8 cellular contexts compared by ENCODE assay signal in genomic region chr1:203625623-203626189, GRCh38. TPM values are rescaled to one million over a fixed set of nuclear protein-coding genes. Genes with fewer than 3 reads are reported as not detected.
A peak's percentile ranks its signal among the peaks of the same experiment; 100 is the strongest.
DNase-seq lines count a peak whose midpoint lies in the region; ATAC-seq lines count a peak whose summit lies in the region.

No MANE protein-coding gene starts in this region.

- H3K9ac ChIP-seq in endocrine pancreas (ENCODE audit: control insufficient read depth, insufficient read depth, low read length) = no peak overlapping the region
- peak overlapping the region; percentile 79 to 82 for H3K9ac ChIP-seq in mucosa of rectum (ENCODE audit: low read depth in 1 of 2, low read length in 2 of 2)

- no peak for ATAC-seq in HG02970 (IDR thresholded peaks at IDR 0.05; ENCODE audit: low FRiP score, unreplicated experiment)

- DNase-seq in NCI-H510A treated with DMSO at 0.1 percent for 48 hours (lab: John Stamatoyannopoulos, UW) (peak; percentile 42), NCI-H510A (lab: John Stamatoyannopoulos, UW) (no peak), NCI-H1694 treated with DMSO at 0.1 percent for 48 hours (lab: John Stamatoyannopoulos, UW) (peak; percentile 86)
- peak; percentile 52 for DNase-seq in activated CD4-positive, alpha-beta T cell treated with anti-CD3 and anti-CD28 coated beads, Interleukin-2, amount 50 U/mL, for 1 hour

- no peaks in the 10 kb centered on the region for H3K27me3 ChIP-seq in endocrine pancreas (ENCODE audit: control insufficient read depth, insufficient read depth, low read length)
- no peaks in the 10 kb centered on the region for H3K27me3 ChIP-seq in mucosa of rectum (ENCODE audit: control insufficient read depth in 2 of 2, insufficient read depth in 2 of 2, low read length in 2 of 2)

- H3K4me1 ChIP-seq in endocrine pancreas (ENCODE audit: control insufficient read depth, insufficient read depth, low read length) (no peaks in the 10 kb centered on the region), mucosa of rectum (ENCODE audit: control insufficient read depth in 2 of 2, insufficient read depth in 2 of 2, low read length in 2 of 2) (peaks cover 41 to 46% of the 10 kb centered on the region in 2 donors)

- H3K4me3 ChIP-seq in endocrine pancreas (ENCODE audit: control insufficient read depth, insufficient read depth, low read length) (peak overlapping the region; percentile 97), mucosa of rectum (ENCODE audit: low read length in 2 of 2) (peak overlapping the region; percentile 68 to 87)

- H3K27ac ChIP-seq in mucosa of rectum (ENCODE audit: low read depth in 2 of 2, low read length in 2 of 2) (peak overlapping the region; percentile 85 to 89), temporal lobe (ENCODE audit: low read depth, low read length) (peak overlapping the region; percentile 11)

- H3K36me3 ChIP-seq in endocrine pancreas (ENCODE audit: control insufficient read depth, insufficient read depth, low read length) = no peaks in the 10 kb centered on the region
- no peaks in the 10 kb centered on the region for H3K36me3 ChIP-seq in mucosa of rectum (ENCODE audit: control insufficient read depth in 2 of 2, insufficient read depth in 2 of 2, low read length in 2 of 2)

- H3K9me3 ChIP-seq in endocrine pancreas (ENCODE audit: control insufficient read depth, low read length) (no peaks in the 10 kb centered on the region), mucosa of rectum (ENCODE audit: control insufficient read depth in 2 of 2, low read length in 2 of 2) (no peaks in the 10 kb centered on the region)

RNA-seq across cellular contexts. Expression of gene ATP2B4, which starts 0.9 kb away (rescaled TPM):
- total RNA-seq in temporal lobe = 38.4 TPM
